Comparison of ENCODE assay signal across 8 cellular contexts in the genomic region with DNA sequence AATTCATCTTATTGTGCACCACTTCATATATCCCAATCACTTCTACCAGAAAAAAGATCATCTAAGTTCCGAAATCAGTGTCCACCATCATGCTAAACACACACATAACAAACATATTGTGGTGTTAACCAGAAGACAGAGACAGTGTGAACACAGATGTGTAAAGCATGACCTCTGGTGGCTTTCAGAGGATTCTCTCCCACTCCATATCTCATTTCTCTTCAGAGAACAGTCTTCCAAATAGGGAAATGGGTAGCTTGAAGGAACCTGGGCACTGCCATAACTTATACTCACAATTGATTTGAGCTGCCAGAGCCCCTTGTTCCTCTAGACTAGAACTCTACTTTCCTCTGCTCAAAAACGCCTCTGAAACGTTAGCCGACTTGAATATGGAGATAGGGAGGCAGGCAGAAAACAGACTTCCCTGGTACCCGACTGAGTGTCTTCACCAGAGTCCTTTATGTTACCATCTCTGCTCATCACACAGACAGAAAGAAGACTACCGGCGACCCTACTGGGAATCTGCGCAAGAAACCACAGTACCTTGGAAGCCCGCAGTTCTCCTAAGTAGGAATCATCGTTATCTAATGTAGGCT. TPM values are rescaled to one million over a fixed set of nuclear protein-coding genes. Genes with fewer than 3 reads are reported as not detected.
A peak's percentile ranks its signal among the peaks of the same experiment; 100 is the strongest.
DNase-seq lines count a peak whose midpoint lies in the region; ATAC-seq and TF ChIP-seq lines count a peak whose summit lies in the region.

No MANE protein-coding gene starts in this region.

- H3K4me1 Mint-ChIP-seq in brain: peaks cover 58% of the 10 kb centered on the region

- no peak overlapping the region for H3K9ac ChIP-seq in Loucy (ENCODE audit: low read depth, low read length, poor library complexity, severe bottlenecking)

- H3F3A ChIP-seq in Loucy (ENCODE audit: low read depth): no peaks in the 10 kb centered on the region

- TF ChIP-seq CTCF in BE2C (IDR thresholded peaks at IDR 0.05; ENCODE audit: low read depth, low read length) (peak; percentile 38), GM13977 (IDR thresholded peaks at IDR 0.05; ENCODE audit: extremely low read depth, insufficient read depth, missing control alignments) (peak; percentile 40), Loucy (conservative IDR thresholded peaks at IDR 0.05; ENCODE audit: low read length) (peak; percentile 68), brain (conservative IDR thresholded peaks at IDR 0.05) (no peak), upper lobe of left lung (IDR thresholded peaks at IDR 0.05) (no peak), transverse colon (IDR thresholded peaks at IDR 0.05) (no peak)

- H3K4me1 ChIP-seq in BE2C (0 out of 2 replicates have a peak, but pooled peaks cover 3% of the 10 kb centered on the region), Loucy (ENCODE audit: insufficient read depth, low read length, poor library complexity, severe bottlenecking) (peaks cover 16% of the 10 kb centered on the region), upper lobe of left lung (peaks cover 16 to 27% (median 19%) of the 10 kb centered on the region in 4 donors), transverse colon (peaks cover 8 to 33% (median 20%) of the 10 kb centered on the region in 4 donors)

- no peaks in the 10 kb centered on the region for H3K79me2 ChIP-seq in Loucy (ENCODE audit: insufficient read depth, low read length)

- peak in 1 of 2 donors; percentile 72 for ATAC-seq in upper lobe of left lung (ENCODE audit: low FRiP score in 2 of 2)

- H3K27ac Mint-ChIP-seq in brain: peak overlapping the region; percentile 36 to 94 (median 91)

- no peaks in the 10 kb centered on the region for H3K36me3 Mint-ChIP-seq in brain

- H3K27me3 ChIP-seq in BE2C (peaks cover 26% of the 10 kb centered on the region), Loucy (ENCODE audit: insufficient read depth, low read length, poor library complexity, severe bottlenecking) (peaks cover 17% of the 10 kb centered on the region), upper lobe of left lung (peaks cover 0 to 10% (median 4%) of the 10 kb centered on the region in 4 donors), transverse colon (peaks cover 23% of the 10 kb centered on the region)

- 25 to 34% methylated on average over 10 of the region's 10 CpGs for WGBS in upper lobe of left lung, 2 donors
- WGBS in transverse colon (ENCODE audit: low coverage in 1 of 2), 2 donors: 28 to 88% methylated on average over 1 to 10 of the region's 10 CpGs

- H2AFZ ChIP-seq in Loucy (ENCODE audit: low read length): no peak overlapping the region

- H3K9me3 ChIP-seq in BE2C (no peaks in the 10 kb centered on the region), Loucy (ENCODE audit: insufficient read depth, low read depth, low read length) (no peaks in the 10 kb centered on the region), upper lobe of left lung (no peaks in the 10 kb centered on the region), transverse colon (no peaks in the 10 kb centered on the region)

- in situ Hi-C loops in GM13977 (cut with MboI; ENCODE audit: low pct_unique_long_range_greater_than_20kb, low sequenced_read_pairs, unreplicated experiment): no loop called here
- in situ Hi-C loops in transverse colon (cut with MboI; ENCODE audit: low pct_ligation_motif_present in 1 of 4, low pct_unique_long_range_greater_than_20kb in 1 of 4, low sequenced_read_pairs in 3 of 4): no loop called here

- H3K36me3 ChIP-seq in BE2C (no peaks in the 10 kb centered on the region), Loucy (ENCODE audit: insufficient read depth, low read length) (no peaks in the 10 kb centered on the region), upper lobe of left lung (no peaks in the 10 kb centered on the region), transverse colon (no peaks in the 10 kb centered on the region)

- H3K4me3 ChIP-seq in BE2C (ENCODE audit: low read depth, low read length): peak overlapping the region; percentile 22; the same call in 1 of the 2 replicates
- peak overlapping the region; percentile 61 for H3K4me3 ChIP-seq in Loucy (ENCODE audit: low read length, poor library complexity, severe bottlenecking)
- peak overlapping the region in 3 of 4 donors; percentile 34 to 46 (median 44) for H3K4me3 ChIP-seq in upper lobe of left lung
- peak overlapping the region in 2 of 4 donors; percentile 40 to 51 for H3K4me3 ChIP-seq in transverse colon

- no peak for TF ChIP-seq POLR2A in upper lobe of left lung (IDR thresholded peaks at IDR 0.05)
- no peak for TF ChIP-seq POLR2A in transverse colon (IDR thresholded peaks at IDR 0.05)

- no peak for DNase-seq in BE2C
- DNase-seq in GM13977 (ENCODE audit: low spot score): no peak
- peak; percentile 40 for DNase-seq in kidney tubule cell (ENCODE audit: low spot score)
- DNase-seq in upper lobe of left lung: no peak
- DNase-seq in transverse colon: no peak
- DNase-seq in activated CD4-positive, alpha-beta T cell treated with anti-CD3 and anti-CD28 coated beads, Interleukin-2, amount 50 U/mL, for 4 hours: no peak

- H3K9me2 ChIP-seq in Loucy (replicated peaks; ENCODE audit: low read depth, low read length): no peaks in the 10 kb centered on the region

- H3K27ac ChIP-seq in upper lobe of left lung (no peak overlapping the region), transverse colon (peak overlapping the region in 2 of 4 donors; percentile 23 to 39)

- peak overlapping the region; percentile 76 for H3K4me2 ChIP-seq in Loucy (ENCODE audit: low read depth, low read length, poor library complexity, severe bottlenecking)

- H3K9me3 Mint-ChIP-seq in brain: peaks cover 0 to 5% (median 0%) of the 10 kb centered on the region in 5 experiments

- peak overlapping the region; percentile 73 to 90 (median 87) for H3K4me3 Mint-ChIP-seq in brain

- H3K27me3 Mint-ChIP-seq in brain: peaks cover 31% of the 10 kb centered on the region

- intact Hi-C loops in transverse colon (cut with DNase I; ENCODE audit: low total_unique reads): loop anchor here (10.0 kb wide), 1 partner anchor 147 kb away; the partner anchor contains the start of gene CLCC1

- TF ChIP-seq EP300 in upper lobe of left lung (IDR thresholded peaks at IDR 0.05) (no peak), transverse colon (IDR thresholded peaks at IDR 0.05; ENCODE audit: low read depth) (no peak)

- no peaks in the 10 kb centered on the region for H4K20me1 ChIP-seq in Loucy (ENCODE audit: insufficient read depth, low read length, poor library complexity, severe bottlenecking)

RNA-seq across cellular contexts. Expression of gene ELAPOR1, which starts 1.8 kb away (rescaled TPM):
- polyA plus RNA-seq in BE2C (2012; ENCODE audit: insufficient read depth, insufficient read length, low read depth): 1.3 TPM
- polyA plus RNA-seq in brain (ENCODE audit: insufficient read depth, low read depth, low replicate concordance): 205 TPM
- total RNA-seq in upper lobe of left lung: 10 to 100 TPM; 14.7 to 49.3 (median 24.4) TPM
- 10 to 100 TPM; 19.5 to 72.2 (median 38.4) TPM for total RNA-seq in transverse colon

RNA-seq across cellular contexts. Expression of gene TMEM167B, which starts 21.6 kb away (rescaled TPM):
- polyA plus RNA-seq in BE2C (2012; ENCODE audit: insufficient read depth, insufficient read length, low read depth): 29.2 TPM
- 21.1 TPM for polyA plus RNA-seq in brain (ENCODE audit: insufficient read depth, low read depth, low replicate concordance)
- total RNA-seq in upper lobe of left lung (10 to 100 TPM; 13.2 to 43.6 (median 30.5) TPM), transverse colon (10 to 100 TPM in 3 of 4 donors, 1 to 10 TPM in 1; 2.2 to 23.0 (median 18.8) TPM)

RNA-seq across cellular contexts. Expression of gene TAF13, which starts 36.4 kb away (rescaled TPM):
- polyA plus RNA-seq in BE2C (2012; ENCODE audit: insufficient read depth, insufficient read length, low read depth): 49.7 TPM
- 27.5 TPM for polyA plus RNA-seq in brain (ENCODE audit: insufficient read depth, low read depth, low replicate concordance)
- 10 to 100 TPM; 11.5 to 54.6 (median 35.7) TPM for total RNA-seq in upper lobe of left lung
- total RNA-seq in transverse colon: 10 to 100 TPM in 3 of 4 donors, 1 to 10 TPM in 1; 4.0 to 33.0 (median 32.0) TPM

Comparison
In these comparisons a context has a peak if more than half of its experiments do, and no peak if none do; other contexts are left out.
1. CTCF ChIP-seq: peak in BE2C (single experiment), GM13977 (single experiment) and Loucy (single experiment); none in brain (0 of 2), upper lobe of left lung (0 of 6) and transverse colon (0 of 5).